8 cellular contexts compared by ENCODE assay signal in genomic region chr14:35826218-35826951, GRCh38. TPM values are rescaled to one million over a fixed set of nuclear protein-coding genes. Genes with fewer than 3 reads are reported as not detected.
DNase-seq lines count a peak whose midpoint lies in the region; ATAC-seq and TF ChIP-seq lines count a peak whose summit lies in the region.

Gene BRMS1L, plus strand, starts transcription at chr14:35826338. Its CDS starts 179 bp downstream, at chr14:35826517.

- peak within 1 kb of the TSS; percentile 80 for H3K4me3 ChIP-seq in coronary artery

- peak within 1 kb of the TSS; percentile 96 to 98 for H3K27ac ChIP-seq in coronary artery

- H3K27ac Mint-ChIP-seq in activated CD4-positive, alpha-beta T cell treated with anti-CD3 and anti-CD28 coated beads, Interleukin-2, amount 10 ng/mL, durations not matched to agents 7 days and 5 days = peak within 1 kb of the TSS; percentile 97

- peak; percentile 94 for ATAC-seq in GM19351 (IDR thresholded peaks at IDR 0.05; ENCODE audit: unreplicated experiment)
- ATAC-seq in HG03520 (IDR thresholded peaks at IDR 0.05; ENCODE audit: unreplicated experiment) = peak; percentile 98
- ATAC-seq in left colon = peak; percentile 92

- CTCF ChIA-PET in activated CD4-positive, alpha-beta T cell treated with anti-CD3 and anti-CD28 coated beads, Interleukin-2, amount 10 ng/mL, durations not matched to agents 7 days and 5 days (lab: Charles Lee) = interaction anchor here (0.5 to 1.2 kb wide), 4 partner anchors 9 to 954 kb away, joined by 3 to 6 read pairs (median 4); no protein-coding TSS in a partner anchor

- no peaks in the 10 kb centered on the region for H3K9me3 Mint-ChIP-seq in activated CD4-positive, alpha-beta T cell treated with anti-CD3 and anti-CD28 coated beads, Interleukin-2, amount 10 ng/mL, durations not matched to agents 7 days and 5 days

- peaks cover 22% of the 10 kb centered on the region for H3K4me1 Mint-ChIP-seq in activated CD4-positive, alpha-beta T cell treated with anti-CD3 and anti-CD28 coated beads, Interleukin-2, amount 10 ng/mL, durations not matched to agents 7 days and 5 days

- DNase-seq in C1 segment of cervical spinal cord (lab: John Stamatoyannopoulos, UW) (peak; percentile 61 to 99 (median 94)), NCI-H526 treated with DMSO at 0.1 percent for 48 hours (lab: John Stamatoyannopoulos, UW) (peak; percentile 98), coronary artery (ENCODE audit: low spot score) (peak; percentile 99), left colon (peak; percentile 98 to 99)
- DNase-seq in activated CD4-positive, alpha-beta T cell treated with anti-CD3 and anti-CD28 coated beads, Interleukin-2, amount 10 ng/mL, durations not matched to agents 7 days and 5 days = peak; percentile 98
- DNase-seq in stimulated activated CD4-positive, alpha-beta T cell treated with anti-CD3 and anti-CD28 coated beads, Interleukin-1b, Interleukin-23, amount 100 ng/mL, for 4 hours (ENCODE audit: low read depth in 2 of 2) = peak; percentile 91 to 95

- TF ChIP-seq CTCF in coronary artery (IDR thresholded peaks at IDR 0.05) = no peak

- POLR2A ChIA-PET in activated CD4-positive, alpha-beta T cell treated with anti-CD3 and anti-CD28 coated beads, Interleukin-2, amount 10 ng/mL, durations not matched to agents 7 days and 5 days (lab: Charles Lee) = interaction anchor here (0.6 to 1.0 kb wide), 6 partner anchors 8 to 1512 kb away, joined by 3 read pairs; no protein-coding TSS in a partner anchor

- peaks cover 3% of the 10 kb centered on the region for H3K27me3 Mint-ChIP-seq in activated CD4-positive, alpha-beta T cell treated with anti-CD3 and anti-CD28 coated beads, Interleukin-2, amount 10 ng/mL, durations not matched to agents 7 days and 5 days

- H3K36me3 Mint-ChIP-seq in activated CD4-positive, alpha-beta T cell treated with anti-CD3 and anti-CD28 coated beads, Interleukin-2, amount 10 ng/mL, durations not matched to agents 7 days and 5 days (ENCODE audit: low read depth) = peaks cover under 1% of the 10 kb centered on the region

- intact Hi-C loops in left colon (cut with DNase I, micrococcal nuclease) = no loop called here

- peak within 1 kb of the TSS; percentile 75 for H3K4me3 Mint-ChIP-seq in activated CD4-positive, alpha-beta T cell treated with anti-CD3 and anti-CD28 coated beads, Interleukin-2, amount 10 ng/mL, durations not matched to agents 7 days and 5 days

RNA-seq across cellular contexts. Expression of gene BRMS1L, which starts in this region (rescaled TPM):
- total RNA-seq in activated CD4-positive, alpha-beta T cell treated with anti-CD3 and anti-CD28 coated beads, Interleukin-2, amount 10 ng/mL, durations not matched to agents 7 days and 5 days = 1 to 10 TPM; 4.8 to 4.9 TPM
- total RNA-seq in left colon = 1 to 10 TPM; 3.2 to 5.0 TPM

Comparison
In these comparisons a context has a peak if more than half of its experiments do, and no peak if none do; other contexts are left out.
1. Peak in every context shown above with its lines: DNase-seq, ATAC-seq, H3K4me3 ChIP-seq and H3K27ac ChIP-seq.